ENCODE assay signal across 21 cellular contexts in the genomic region with DNA sequence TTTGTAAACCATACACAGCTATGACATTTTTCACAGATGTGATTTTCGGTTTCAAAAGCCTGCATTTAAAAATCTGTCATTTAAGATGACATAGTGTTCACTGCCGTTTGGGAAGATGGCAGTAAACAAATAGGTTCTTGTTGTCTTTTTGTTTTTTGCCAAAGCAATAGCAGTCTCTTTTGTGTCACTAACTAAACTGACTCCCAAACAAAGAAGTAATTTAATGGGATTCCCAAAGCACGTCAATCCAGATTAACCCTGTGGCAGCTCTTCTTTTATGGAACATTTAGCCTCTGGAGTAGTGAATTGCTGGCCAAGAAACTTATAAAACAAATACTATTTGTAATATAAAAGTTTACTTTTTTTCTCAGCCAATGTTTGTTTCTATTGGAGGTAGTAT.
"Had no signal": no experiment of that assay in that cellular context is flagged by ENCODE, and none has a peak within 500 bp of the region (broad histone marks: within the 10 kb centered on the region; RNA-seq: fewer than 3 reads in every experiment).

No MANE protein-coding gene starts in this region.

- H3K4me1 Mint-ChIP-seq: activated naive CD8-positive, alpha-beta T cell treated with anti-CD3 and anti-CD28 coated beads for 36 hours; naive thymus-derived CD8-positive, alpha-beta T cell; stimulated activated effector memory CD8-positive, alpha-beta T cell treated with anti-CD3 and anti-CD28 coated beads, Interleukin-12 subunit alpha, Interleukin-12 subunit beta, amount 100 ng/mL, for 72 hours had no signal

- H3K27me3 Mint-ChIP-seq: activated naive CD8-positive, alpha-beta T cell treated with anti-CD3 and anti-CD28 coated beads for 36 hours had no signal

- H3K36me3 Mint-ChIP-seq: activated naive CD8-positive, alpha-beta T cell treated with anti-CD3 and anti-CD28 coated beads for 36 hours; naive thymus-derived CD8-positive, alpha-beta T cell; stimulated activated effector memory CD8-positive, alpha-beta T cell treated with anti-CD3 and anti-CD28 coated beads, Interleukin-12 subunit alpha, Interleukin-12 subunit beta, amount 100 ng/mL, for 72 hours had no signal

- H3K27ac ChIP-seq: body of pancreas, hepatocyte, neutrophil, pancreas, stomach, thoracic aorta, upper lobe of left lung, WERI-Rb-1 had no signal

- DNase-seq: activated CD4-positive, alpha-beta T cell treated with anti-CD3 and anti-CD28 coated beads, Interleukin-2, amount 50 U/mL, for 4 hours; activated gamma-delta T cell treated with Interleukin-2 at 50 U/mL for 16 hours; activated naive CD8-positive, alpha-beta T cell treated with anti-CD3 and anti-CD28 coated beads for 36 hours; activated T-cell treated with anti-CD3 and anti-CD28 coated beads for 4 hours; body of pancreas; left cardiac atrium; mesendoderm; naive thymus-derived CD8-positive, alpha-beta T cell; pancreas; stimulated activated CD4-positive, alpha-beta T cell treated with anti-CD3 and anti-CD28 coated beads, Interleukin-4, amount 100 ng/mL, for 1 hour; stomach; upper lobe of left lung; WERI-Rb-1 had no signal

- ATAC-seq: body of pancreas; esophagus mucosa; left cardiac atrium; naive thymus-derived CD8-positive, alpha-beta T cell; pancreas; sciatic nerve; stimulated activated effector memory CD8-positive, alpha-beta T cell treated with anti-CD3 and anti-CD28 coated beads, Interleukin-12 subunit alpha, Interleukin-12 subunit beta, amount 100 ng/mL, for 72 hours had no signal

- H3K27ac Mint-ChIP-seq: activated naive CD8-positive, alpha-beta T cell treated with anti-CD3 and anti-CD28 coated beads for 36 hours; activated T-helper 1 cell treated with anti-CD3 and anti-CD28 coated beads, Interleukin-12 subunit alpha, Interleukin-12 subunit beta, Interleukin-2, Interleukin-4 antibody, amounts not matched to agents 30 ng/mL and 10 ng/mL and 1 ng/mL, durations not matched to agents 14 hours and 24 hours and 36 hours; naive thymus-derived CD8-positive, alpha-beta T cell; stimulated activated effector memory CD8-positive, alpha-beta T cell treated with anti-CD3 and anti-CD28 coated beads, Interleukin-12 subunit alpha, Interleukin-12 subunit beta, amount 100 ng/mL, for 72 hours had no signal

- H3K4me3 Mint-ChIP-seq: activated naive CD8-positive, alpha-beta T cell treated with anti-CD3 and anti-CD28 coated beads for 36 hours; activated T-helper 1 cell treated with anti-CD3 and anti-CD28 coated beads, Interleukin-12 subunit alpha, Interleukin-12 subunit beta, Interleukin-2, Interleukin-4 antibody, amounts not matched to agents 30 ng/mL and 10 ng/mL and 1 ng/mL, durations not matched to agents 14 hours and 24 hours and 36 hours; naive thymus-derived CD8-positive, alpha-beta T cell; stimulated activated effector memory CD8-positive, alpha-beta T cell treated with anti-CD3 and anti-CD28 coated beads, Interleukin-12 subunit alpha, Interleukin-12 subunit beta, amount 100 ng/mL, for 72 hours had no signal

- FAIRE-seq: colon, pancreas had no signal

- H3K9me3 Mint-ChIP-seq: activated T-helper 1 cell treated with anti-CD3 and anti-CD28 coated beads, Interleukin-12 subunit alpha, Interleukin-12 subunit beta, Interleukin-2, Interleukin-4 antibody, amounts not matched to agents 30 ng/mL and 10 ng/mL and 1 ng/mL, durations not matched to agents 14 hours and 24 hours and 36 hours had no signal
